In the genomic region with DNA sequence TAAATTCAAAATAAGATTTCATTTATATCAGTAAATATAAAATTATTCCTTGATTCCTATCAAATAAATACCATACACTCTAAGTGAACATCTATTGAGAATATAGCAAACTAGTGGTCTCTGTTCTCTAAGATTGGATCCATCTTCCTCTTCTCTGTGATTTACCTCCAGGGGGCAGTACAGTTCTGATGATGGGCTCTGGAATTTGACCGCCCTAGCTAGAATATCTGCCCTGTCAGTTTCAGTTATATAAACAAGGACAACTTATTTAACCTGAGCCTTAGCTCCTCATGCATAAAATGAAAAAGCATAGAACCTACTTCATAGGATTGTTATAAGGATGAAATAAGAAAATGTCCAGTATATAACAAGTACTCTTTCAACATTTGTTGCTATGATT, we compare ENCODE assay signal across 8 cellular contexts.
DNase-seq lines count a peak whose midpoint lies in the region; ATAC-seq, FAIRE-seq and TF ChIP-seq lines count a peak whose summit lies in the region.

No MANE protein-coding gene starts in this region.

- H3K79me1 ChIP-seq in trophoblast cell (ENCODE audit: low read length) = peaks cover 20% of the 10 kb centered on the region

- H3K4me2 ChIP-seq in OCI-LY1 (ENCODE audit: low read length) = no peak overlapping the region
- no peak overlapping the region for H3K4me2 ChIP-seq in endothelial cell of umbilical vein (ENCODE audit: insufficient read depth, low read length)
- no peak overlapping the region for H3K4me2 ChIP-seq in trophoblast cell (ENCODE audit: low read length)

- no peaks in the 10 kb centered on the region for H3K36me3 ChIP-seq in H7 (replicated peaks; ENCODE audit: control insufficient read depth, insufficient read depth, low read length)
- H3K36me3 ChIP-seq in OCI-LY1 (ENCODE audit: insufficient read depth, low read length) = no peaks in the 10 kb centered on the region
- H3K36me3 ChIP-seq in endothelial cell of umbilical vein (ENCODE audit: control insufficient read depth in 2 of 2, extremely low read depth in 1 of 2, insufficient read depth in 2 of 2, low read length in 2 of 2) = no peaks in the 10 kb centered on the region
- H3K36me3 ChIP-seq in trophoblast cell (ENCODE audit: control insufficient read depth in 1 of 2, insufficient read depth in 2 of 2, low read length in 2 of 2) = no peaks in the 10 kb centered on the region

- H3K9ac ChIP-seq in OCI-LY1 (ENCODE audit: low read length) (no peak overlapping the region), endothelial cell of umbilical vein (replicated peaks; ENCODE audit: extremely low read depth, insufficient read depth, low read length) (no peak overlapping the region), trophoblast cell (ENCODE audit: low read length) (no peak overlapping the region)

- no peak overlapping the region for H3K23ac ChIP-seq in trophoblast cell (ENCODE audit: low read length)

- H3K4me3 ChIP-seq in H7 (ENCODE audit: insufficient read depth, low read depth, low read length) (no peak overlapping the region), OCI-LY1 (ENCODE audit: low read depth, low read length, poor library complexity, severe bottlenecking) (no peak overlapping the region), endothelial cell of umbilical vein (replicated peaks in 1 of 3; ENCODE audit: insufficient read depth in 1 of 3, low read depth in 1 of 3, low read length in 3 of 3) (no peak overlapping the region), trophoblast cell (ENCODE audit: low read depth, low read length) (no peak overlapping the region)

- H3K9me2 ChIP-seq in OCI-LY1 (ENCODE audit: low read depth, low read length) = no peaks in the 10 kb centered on the region

- H3K9me3 ChIP-seq in OCI-LY1 (ENCODE audit: low read length) (no peaks in the 10 kb centered on the region), endothelial cell of umbilical vein (replicated peaks; ENCODE audit: control insufficient read depth, insufficient read depth, low read length) (no peaks in the 10 kb centered on the region), trophoblast cell (ENCODE audit: insufficient read depth, low read depth, low read length) (no peaks in the 10 kb centered on the region)

- H3K4me1 ChIP-seq in OCI-LY1 (ENCODE audit: insufficient read depth, low read length, severe bottlenecking) (no peaks in the 10 kb centered on the region), endothelial cell of umbilical vein (ENCODE audit: control insufficient read depth, extremely low read depth, insufficient read depth, low read length) (peaks cover 22% of the 10 kb centered on the region), trophoblast cell (ENCODE audit: control insufficient read depth in 1 of 2, insufficient read depth in 2 of 2, low read length in 2 of 2) (peaks cover 4 to 8% of the 10 kb centered on the region in 2 experiments)

- H4K8ac ChIP-seq in trophoblast cell (ENCODE audit: low read depth, low read length) = no peak overlapping the region

- WGBS in trophoblast cell (ENCODE audit: extremely low coverage, insufficient coverage, insufficient read length) = no CpG with 5 or more reads among the region's 1 CpG

- H3K9me1 ChIP-seq in endothelial cell of umbilical vein (replicated peaks; ENCODE audit: control insufficient read depth, extremely low read depth, insufficient read depth, low read length) = no peaks in the 10 kb centered on the region

- no peak overlapping the region for H2AK5ac ChIP-seq in trophoblast cell (ENCODE audit: low read length)

- H3K27me3 ChIP-seq in H7 (ENCODE audit: control insufficient read depth, insufficient read depth, low read length) (no peaks in the 10 kb centered on the region), OCI-LY1 (ENCODE audit: insufficient read depth, low read length) (no peaks in the 10 kb centered on the region), endothelial cell of umbilical vein (ENCODE audit: control insufficient read depth in 2 of 2, insufficient read depth in 2 of 2, low read length in 2 of 2) (no peaks in the 10 kb centered on the region), trophoblast cell (ENCODE audit: insufficient read depth, low read length) (no peaks in the 10 kb centered on the region)

- CTCF ChIA-PET in endothelial cell of umbilical vein (lab: Charles Lee) = interaction anchor here (0.7 to 3.0 kb wide), 8 partner anchors 10 to 224 kb away, joined by 3 to 20 read pairs (median 4); no protein-coding TSS in a partner anchor

- TF ChIP-seq CTCF in OCI-LY1 (IDR thresholded peaks at IDR 0.05; ENCODE audit: low read length) (peak; percentile 76), endothelial cell of umbilical vein (IDR thresholded peaks at IDR 0.05; ENCODE audit: extremely low read depth in 1 of 2, insufficient read depth in 1 of 2, low read depth in 1 of 2, low read length in 2 of 2) (peak; percentile 34 to 39)

- H3F3A ChIP-seq in OCI-LY1 (ENCODE audit: insufficient read depth, low read length) = no peaks in the 10 kb centered on the region

- intact Hi-C loops in endothelial cell of umbilical vein (cut with micrococcal nuclease) = loop anchor here (1.0 kb wide), 1 partner anchor 29 kb away; no protein-coding TSS in a partner anchor

- DNase-seq in DMS 273 (lab: John Stamatoyannopoulos, UW; ENCODE audit: unreplicated experiment) (peak; percentile 86), H7 (peak; percentile 30), endothelial cell of umbilical vein (ENCODE audit: low read depth, low spot score) (peak; percentile 28), trophoblast cell (peak; percentile 37 to 84), COLO668 (lab: John Stamatoyannopoulos, UW; ENCODE audit: unreplicated experiment) (no peak)
- DNase-seq in activated CD4-positive, alpha-beta T cell treated with anti-CD3 and anti-CD28 coated beads, Interleukin-2, amount 50 U/mL, for 4 hours = no peak

- ATAC-seq in GM21717 (IDR thresholded peaks at IDR 0.05; ENCODE audit: unreplicated experiment) = no peak

- H3K18ac ChIP-seq in trophoblast cell (ENCODE audit: low read length) = no peak overlapping the region

- dilution Hi-C loops in endothelial cell of umbilical vein (cut with MboI; ENCODE audit: extremely low pct_ligation_motif_present, low sequenced_read_pairs) = no loop called here

- POLR2A ChIA-PET in endothelial cell of umbilical vein (lab: Charles Lee) = no interaction called here

- H2BK12ac ChIP-seq in trophoblast cell (ENCODE audit: low read length) = no peak overlapping the region

- H4K91ac ChIP-seq in trophoblast cell (ENCODE audit: low read depth, low read length) = no peak overlapping the region

- H3K27ac ChIP-seq in OCI-LY1 (ENCODE audit: low read depth, low read length, poor library complexity, severe bottlenecking) = no peak overlapping the region
- H3K27ac ChIP-seq in endothelial cell of umbilical vein (ENCODE audit: insufficient read depth, low read depth, low read length) = no peak overlapping the region
- no peak overlapping the region for H3K27ac ChIP-seq in trophoblast cell (ENCODE audit: low read depth, low read length)

- no peak overlapping the region for H2BK120ac ChIP-seq in trophoblast cell (ENCODE audit: insufficient read depth, low read length, poor library complexity)

- H2AFZ ChIP-seq in OCI-LY1 (ENCODE audit: low read length) = no peak overlapping the region
- no peak overlapping the region for H2AFZ ChIP-seq in endothelial cell of umbilical vein (ENCODE audit: low read depth, low read length)
- no peak overlapping the region for H2AFZ ChIP-seq in trophoblast cell (ENCODE audit: insufficient read depth, low read length, poor library complexity)

- TF ChIP-seq POLR2A in endothelial cell of umbilical vein (IDR thresholded peaks at IDR 0.05; ENCODE audit: low read depth, low read length) = no peak

- no peak overlapping the region for H3K14ac ChIP-seq in trophoblast cell (ENCODE audit: low read length)

- no peak overlapping the region for H4K12ac ChIP-seq in trophoblast cell (ENCODE audit: low read depth, low read length)

- no peak for FAIRE-seq in endothelial cell of umbilical vein (lab: Jason Lieb, UNC)

- no peak overlapping the region for H3K4ac ChIP-seq in trophoblast cell (ENCODE audit: low read depth, low read length)

- H4K20me1 ChIP-seq in OCI-LY1 (ENCODE audit: insufficient read depth, low read length) = no peaks in the 10 kb centered on the region
- H4K20me1 ChIP-seq in endothelial cell of umbilical vein (replicated peaks; ENCODE audit: control insufficient read depth, extremely low read depth, insufficient read depth, low read length) = no peaks in the 10 kb centered on the region

- no TSS peak for BruUV-seq in endothelial cell of umbilical vein (replicated peaks; lab: Mats Ljungman, UMichigan)

- no peaks in the 10 kb centered on the region for H3K79me2 ChIP-seq in OCI-LY1 (ENCODE audit: insufficient read depth, low read length)
- no peaks in the 10 kb centered on the region for H3K79me2 ChIP-seq in endothelial cell of umbilical vein (ENCODE audit: control insufficient read depth, insufficient read depth, low read length)
- peaks cover 6% of the 10 kb centered on the region for H3K79me2 ChIP-seq in trophoblast cell (ENCODE audit: control insufficient read depth, insufficient read depth, low read length, poor library complexity)

- H2BK5ac ChIP-seq in trophoblast cell (ENCODE audit: low read depth, low read length, poor library complexity) = no peak overlapping the region

TF ChIP-seq in endothelial cell of umbilical vein, 7 proteins besides CTCF, POLR2A, EP300 and RAD21:
- no peak for TF ChIP-seq JUN (IDR thresholded peaks at IDR 0.05; ENCODE audit: borderline replicate concordance, insufficient read depth, insufficient read length, low read depth)
- TF ChIP-seq GATA2 (IDR thresholded peaks at IDR 0.05; ENCODE audit: insufficient read depth, insufficient read length, low read depth, low read length) = no peak
- TF ChIP-seq EZH2 (IDR thresholded peaks at IDR 0.05; ENCODE audit: borderline replicate concordance, low read depth, low read length, severe bottlenecking) = no peak
- TF ChIP-seq, protein P1, sequence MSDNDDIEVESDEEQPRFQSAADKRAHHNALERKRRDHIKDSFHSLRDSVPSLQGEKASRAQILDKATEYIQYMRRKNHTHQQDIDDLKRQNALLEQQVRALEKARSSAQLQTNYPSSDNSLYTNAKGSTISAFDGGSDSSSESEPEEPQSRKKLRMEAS (IDR thresholded peaks at IDR 0.05; ENCODE audit: insufficient read depth, insufficient read length) = no peak
- TF ChIP-seq MYC (IDR thresholded peaks at IDR 0.05; ENCODE audit: low read depth, low read length) = no peak
- no peak for TF ChIP-seq POLR2AphosphoS5 (IDR thresholded peaks at IDR 0.05; ENCODE audit: insufficient read depth, low read depth, low read length)
- no peak for TF ChIP-seq FOS (IDR thresholded peaks at IDR 0.05; ENCODE audit: borderline replicate concordance, insufficient read depth, low read length)

Comparison
In these comparisons a context has a peak if more than half of its experiments do, and no peak if none do; other contexts are left out.
1. DNase-seq: peak in DMS 273 (single experiment), H7 (single experiment), endothelial cell of umbilical vein (single experiment) and trophoblast cell (2 of 2); none in COLO668 (single experiment) and activated CD4-positive, alpha-beta T cell treated with anti-CD3 and anti-CD28 coated beads, Interleukin-2, amount 50 U/mL, for 4 hours (0 of 2).